ENCODE assay signal across 1 cellular context in the genomic region with DNA sequence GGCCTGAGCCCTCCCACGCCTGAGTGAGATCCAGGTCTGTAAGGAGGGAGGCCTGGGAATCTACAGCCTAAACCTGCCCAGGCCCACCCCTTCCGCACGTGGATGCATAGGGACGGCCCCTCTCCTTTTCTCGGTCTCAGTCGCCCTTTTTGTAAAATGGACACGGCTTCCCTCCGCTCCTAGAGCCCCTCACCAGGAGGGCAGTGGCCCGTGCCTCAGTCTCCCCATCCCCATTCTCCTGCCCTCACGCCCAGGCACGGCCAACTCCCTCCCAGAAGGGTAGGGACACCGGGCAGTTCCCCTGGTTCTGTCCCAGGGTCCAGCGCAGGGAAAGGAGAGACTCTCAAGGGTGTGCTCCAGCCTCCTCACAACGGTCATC.
A peak's percentile ranks its signal among the peaks of the same experiment; 100 is the strongest.
TF ChIP-seq lines count a peak whose summit lies in the region.

No MANE protein-coding gene starts in this region.

TF ChIP-seq in HepG2, 621 proteins besides CTCF, POLR2A, EP300 and RAD21 (continued from another document and continues in another):
- no peak for TF ChIP-seq NR2F2 (IDR thresholded peaks at IDR 0.05; ENCODE audit: borderline replicate concordance, low read depth)
- peak; percentile 14 for TF ChIP-seq SRSF1 (optimal IDR thresholded peaks at IDR 0.05; ENCODE audit: low read depth, low read length)
- no peak for TF ChIP-seq ZNF512B (CRISPR knock-in tag; IDR thresholded peaks at IDR 0.05; ENCODE audit: borderline replicate concordance)
- TF ChIP-seq ERF (CRISPR knock-in tag; IDR thresholded peaks at IDR 0.05): no peak; the same call in 1 of the 2 replicates
- peak; percentile 13; the same call in 1 of the 2 replicates for TF ChIP-seq TSC22D2 (CRISPR knock-in tag; IDR thresholded peaks at IDR 0.05; ENCODE audit: borderline replicate concordance)
- TF ChIP-seq GABPB1 (CRISPR knock-in tag; IDR thresholded peaks at IDR 0.05): no peak
- no peak; the same call in 1 of the 2 replicates for TF ChIP-seq ZNF296 (CRISPR knock-in tag; conservative IDR thresholded peaks at IDR 0.05)
- peak; percentile 77; the same call in 1 of the 2 replicates for TF ChIP-seq HINFP (CRISPR knock-in tag; IDR thresholded peaks at IDR 0.05; ENCODE audit: low read depth)
- TF ChIP-seq PHF21A (CRISPR knock-in tag; IDR thresholded peaks at IDR 0.05): no peak
- TF ChIP-seq ATF6 (CRISPR knock-in tag; conservative IDR thresholded peaks at IDR 0.05): peak; percentile 80; the same call in 1 of the 2 replicates
- TF ChIP-seq ZNF547 (CRISPR knock-in tag; IDR thresholded peaks at IDR 0.05): peak; percentile 90
- TF ChIP-seq XRCC5 (optimal IDR thresholded peaks at IDR 0.05; ENCODE audit: low read length): no peak
- no peak for TF ChIP-seq JUN (CRISPR knock-in tag; IDR thresholded peaks at IDR 0.05)
- no peak; the same call in 1 of the 2 replicates for TF ChIP-seq MIER3 (CRISPR knock-in tag; IDR thresholded peaks at IDR 0.05; ENCODE audit: borderline replicate concordance)
- TF ChIP-seq, protein P1, sequence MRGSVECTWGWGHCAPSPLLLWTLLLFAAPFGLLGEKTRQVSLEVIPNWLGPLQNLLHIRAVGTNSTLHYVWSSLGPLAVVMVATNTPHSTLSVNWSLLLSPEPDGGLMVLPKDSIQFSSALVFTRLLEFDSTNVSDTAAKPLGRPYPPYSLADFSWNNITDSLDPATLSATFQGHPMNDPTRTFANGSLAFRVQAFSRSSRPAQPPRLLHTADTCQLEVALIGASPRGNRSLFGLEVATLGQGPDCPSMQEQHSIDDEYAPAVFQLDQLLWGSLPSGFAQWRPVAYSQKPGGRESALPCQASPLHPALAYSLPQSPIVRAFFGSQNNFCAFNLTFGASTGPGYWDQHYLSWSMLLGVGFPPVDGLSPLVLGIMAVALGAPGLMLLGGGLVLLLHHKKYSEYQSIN (CRISPR knock-in tag; IDR thresholded peaks at IDR 0.05; ENCODE audit: borderline replicate concordance): no peak
- no peak for TF ChIP-seq AHR (CRISPR knock-in tag; IDR thresholded peaks at IDR 0.05)
- TF ChIP-seq ZNF280D (CRISPR knock-in tag; IDR thresholded peaks at IDR 0.05): peak; percentile 80; the same call in 1 of the 2 replicates
- TF ChIP-seq SAP130 (CRISPR knock-in tag; IDR thresholded peaks at IDR 0.05; ENCODE audit: low read depth): no peak; the same call in 1 of the 2 replicates
- peak; percentile 4 for TF ChIP-seq ADNP (CRISPR knock-in tag; IDR thresholded peaks at IDR 0.05)
- no peak; the same call in 1 of the 2 replicates for TF ChIP-seq ZNF543 (CRISPR knock-in tag; IDR thresholded peaks at IDR 0.05)
- no peak for TF ChIP-seq TOE1 (CRISPR knock-in tag; IDR thresholded peaks at IDR 0.05)
- no peak for TF ChIP-seq NFE2L2 (IDR thresholded peaks at IDR 0.05; ENCODE audit: low read length)
- TF ChIP-seq, protein P2, sequence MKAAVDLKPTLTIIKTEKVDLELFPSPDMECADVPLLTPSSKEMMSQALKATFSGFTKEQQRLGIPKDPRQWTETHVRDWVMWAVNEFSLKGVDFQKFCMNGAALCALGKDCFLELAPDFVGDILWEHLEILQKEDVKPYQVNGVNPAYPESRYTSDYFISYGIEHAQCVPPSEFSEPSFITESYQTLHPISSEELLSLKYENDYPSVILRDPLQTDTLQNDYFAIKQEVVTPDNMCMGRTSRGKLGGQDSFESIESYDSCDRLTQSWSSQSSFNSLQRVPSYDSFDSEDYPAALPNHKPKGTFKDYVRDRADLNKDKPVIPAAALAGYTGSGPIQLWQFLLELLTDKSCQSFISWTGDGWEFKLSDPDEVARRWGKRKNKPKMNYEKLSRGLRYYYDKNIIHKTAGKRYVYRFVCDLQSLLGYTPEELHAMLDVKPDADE (CRISPR knock-in tag; IDR thresholded peaks at IDR 0.05): no peak; the same call in 1 of the 2 replicates
- TF ChIP-seq ZMYM2 (CRISPR knock-in tag; IDR thresholded peaks at IDR 0.05): no peak
- TF ChIP-seq, protein P3, sequence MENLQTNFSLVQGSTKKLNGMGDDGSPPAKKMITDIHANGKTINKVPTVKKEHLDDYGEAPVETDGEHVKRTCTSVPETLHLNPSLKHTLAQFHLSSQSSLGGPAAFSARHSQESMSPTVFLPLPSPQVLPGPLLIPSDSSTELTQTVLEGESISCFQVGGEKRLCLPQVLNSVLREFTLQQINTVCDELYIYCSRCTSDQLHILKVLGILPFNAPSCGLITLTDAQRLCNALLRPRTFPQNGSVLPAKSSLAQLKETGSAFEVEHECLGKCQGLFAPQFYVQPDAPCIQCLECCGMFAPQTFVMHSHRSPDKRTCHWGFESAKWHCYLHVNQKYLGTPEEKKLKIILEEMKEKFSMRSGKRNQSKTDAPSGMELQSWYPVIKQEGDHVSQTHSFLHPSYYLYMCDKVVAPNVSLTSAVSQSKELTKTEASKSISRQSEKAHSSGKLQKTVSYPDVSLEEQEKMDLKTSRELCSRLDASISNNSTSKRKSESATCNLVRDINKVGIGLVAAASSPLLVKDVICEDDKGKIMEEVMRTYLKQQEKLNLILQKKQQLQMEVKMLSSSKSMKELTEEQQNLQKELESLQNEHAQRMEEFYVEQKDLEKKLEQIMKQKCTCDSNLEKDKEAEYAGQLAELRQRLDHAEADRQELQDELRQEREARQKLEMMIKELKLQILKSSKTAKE (CRISPR knock-in tag; IDR thresholded peaks at IDR 0.05; ENCODE audit: borderline replicate concordance): no peak
- TF ChIP-seq TCF12 (IDR thresholded peaks at IDR 0.05): no peak
- no peak for TF ChIP-seq TCF12 (CRISPR knock-in tag; IDR thresholded peaks at IDR 0.05)
- no peak for TF ChIP-seq TCF7 (IDR thresholded peaks at IDR 0.05; ENCODE audit: low read depth)
- no peak for TF ChIP-seq NFE2 (CRISPR knock-in tag; IDR thresholded peaks at IDR 0.05)
- TF ChIP-seq PAWR (CRISPR knock-in tag; IDR thresholded peaks at IDR 0.05; ENCODE audit: borderline replicate concordance): peak; percentile 82; the same call in 1 of the 2 replicates
- TF ChIP-seq ZBTB20 (CRISPR knock-in tag; IDR thresholded peaks at IDR 0.05; ENCODE audit: borderline replicate concordance, low read depth): no peak; the same call in 1 of the 2 replicates
- TF ChIP-seq, protein P4, sequence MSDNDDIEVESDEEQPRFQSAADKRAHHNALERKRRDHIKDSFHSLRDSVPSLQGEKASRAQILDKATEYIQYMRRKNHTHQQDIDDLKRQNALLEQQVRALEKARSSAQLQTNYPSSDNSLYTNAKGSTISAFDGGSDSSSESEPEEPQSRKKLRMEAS (IDR thresholded peaks at IDR 0.05): peak; percentile 93
- TF ChIP-seq PITX1 (CRISPR knock-in tag; IDR thresholded peaks at IDR 0.05): 0 out of 2 replicates have a peak, but pooled peaks have one; percentile 17
- TF ChIP-seq HMG20B (CRISPR knock-in tag; conservative IDR thresholded peaks at IDR 0.05): 0 out of 2 replicates have a peak, but pooled peaks have one; percentile 6
- TF ChIP-seq MYNN (CRISPR knock-in tag; IDR thresholded peaks at IDR 0.05; ENCODE audit: low read depth): no peak
- no peak for TF ChIP-seq TFAP4 (IDR thresholded peaks at IDR 0.05; ENCODE audit: borderline replicate concordance, low read depth)
- no peak; the same call in 1 of the 2 replicates for TF ChIP-seq KAT7 (CRISPR knock-in tag; IDR thresholded peaks at IDR 0.05; ENCODE audit: borderline replicate concordance)
- TF ChIP-seq ATAD3A (CRISPR knock-in tag; IDR thresholded peaks at IDR 0.05): no peak
- TF ChIP-seq ELF4 (CRISPR knock-in tag; IDR thresholded peaks at IDR 0.05; ENCODE audit: borderline replicate concordance): no peak
- 0 out of 2 replicates have a peak, but pooled peaks have one; percentile 34 for TF ChIP-seq DZIP1 (CRISPR knock-in tag; IDR thresholded peaks at IDR 0.05)
- TF ChIP-seq, protein P5, sequence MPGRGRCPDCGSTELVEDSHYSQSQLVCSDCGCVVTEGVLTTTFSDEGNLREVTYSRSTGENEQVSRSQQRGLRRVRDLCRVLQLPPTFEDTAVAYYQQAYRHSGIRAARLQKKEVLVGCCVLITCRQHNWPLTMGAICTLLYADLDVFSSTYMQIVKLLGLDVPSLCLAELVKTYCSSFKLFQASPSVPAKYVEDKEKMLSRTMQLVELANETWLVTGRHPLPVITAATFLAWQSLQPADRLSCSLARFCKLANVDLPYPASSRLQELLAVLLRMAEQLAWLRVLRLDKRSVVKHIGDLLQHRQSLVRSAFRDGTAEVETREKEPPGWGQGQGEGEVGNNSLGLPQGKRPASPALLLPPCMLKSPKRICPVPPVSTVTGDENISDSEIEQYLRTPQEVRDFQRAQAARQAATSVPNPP (CRISPR knock-in tag; IDR thresholded peaks at IDR 0.05): no peak
